In the genomic region with DNA sequence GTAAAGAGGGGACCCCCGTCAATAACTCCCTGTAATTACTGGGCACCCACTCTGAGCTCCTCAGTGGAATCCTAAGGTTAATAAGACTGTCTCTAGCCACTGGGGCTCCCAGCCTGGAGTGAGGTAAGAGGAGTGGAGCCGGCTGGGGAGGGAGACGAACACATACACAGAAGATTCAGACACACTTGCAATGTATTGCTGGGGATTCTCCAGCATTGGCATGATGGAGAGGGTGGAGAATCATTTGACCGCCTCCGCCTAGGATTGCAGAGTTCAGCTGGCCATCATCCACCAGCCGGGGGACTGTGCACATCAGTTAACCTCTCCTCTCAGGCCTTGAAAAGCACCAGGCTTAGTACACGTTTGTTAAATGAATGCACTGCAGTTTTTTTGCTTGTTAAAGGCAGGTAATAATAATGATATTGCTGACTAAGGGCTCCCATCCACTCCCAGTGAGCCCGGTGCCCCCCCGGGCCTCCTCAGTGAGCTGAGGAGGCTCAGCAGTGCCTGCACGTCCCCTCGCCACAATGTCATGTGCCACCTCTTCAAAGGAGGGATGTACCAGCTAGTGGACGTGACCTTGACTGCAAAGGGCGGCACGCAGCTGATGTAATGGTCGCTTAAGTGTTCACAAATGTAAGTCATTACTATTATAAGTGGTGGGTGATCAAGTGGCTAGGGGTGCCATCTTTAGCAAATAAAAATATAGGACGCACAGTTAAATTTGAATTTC, we compare ENCODE assay signal across 18 cellular contexts. TPM values are rescaled to one million over a fixed set of nuclear protein-coding genes. Genes with fewer than 3 reads are reported as not detected.
DNase-seq lines count a peak whose midpoint lies in the region; ATAC-seq, FAIRE-seq and TF ChIP-seq lines count a peak whose summit lies in the region.
"Had no signal": no experiment of that assay in that cellular context is flagged by ENCODE, and none has a peak within 500 bp of the region (broad histone marks: within the 10 kb centered on the region; RNA-seq: fewer than 3 reads in every experiment).

No MANE protein-coding gene starts in this region.

- H3K27me3 ChIP-seq in esophagus squamous epithelium: no peaks in the 10 kb centered on the region
- peaks cover 1 to 6% of the 10 kb centered on the region in 2 experiments; a peak in 1 of 5 replicates for H3K27me3 ChIP-seq in HepG2 (ENCODE audit: control insufficient read depth in 1 of 2, insufficient read depth in 2 of 2, low read length in 2 of 2)
- no peaks in the 10 kb centered on the region for H3K27me3 ChIP-seq in subcutaneous abdominal adipose tissue (ENCODE audit: control insufficient read depth in 5 of 5, insufficient read depth in 4 of 5, low read length in 5 of 5)
- H3K27me3 ChIP-seq: Peyer's patch had no signal

- H3K4me3 Mint-ChIP-seq in activated T-cell treated with anti-CD3 and anti-CD28 coated beads, Interleukin-2, amount 50 U/mL, for 24 hours: no peak overlapping the region
- H3K4me3 Mint-ChIP-seq in activated CD4-positive, alpha-beta T cell treated with anti-CD3 and anti-CD28 coated beads for 36 hours: no peak overlapping the region

- H3K4me3 ChIP-seq in esophagus squamous epithelium (no peak overlapping the region), HepG2 (replicated peaks in 1 of 3; ENCODE audit: insufficient read depth in 1 of 3, low read depth in 2 of 3, low read length in 3 of 3) (no peak overlapping the region), subcutaneous abdominal adipose tissue (ENCODE audit: low read depth in 1 of 5, low read length in 5 of 5) (no peak overlapping the region)
- H3K4me3 ChIP-seq: Peyer's patch had no signal

- no peaks in the 10 kb centered on the region for H4K20me1 ChIP-seq in HepG2 (ENCODE audit: insufficient read depth, low read length)

- H3K4me1 ChIP-seq in esophagus squamous epithelium: peaks cover 6 to 60% (median 8%) of the 10 kb centered on the region in 3 donors
- H3K4me1 ChIP-seq in HepG2 (ENCODE audit: insufficient read depth, low read length): no peaks in the 10 kb centered on the region
- peaks cover 8 to 33% (median 27%) of the 10 kb centered on the region in 5 donors for H3K4me1 ChIP-seq in subcutaneous abdominal adipose tissue (ENCODE audit: control insufficient read depth in 5 of 5, insufficient read depth in 5 of 5, low read length in 5 of 5)
- H3K4me1 ChIP-seq: Peyer's patch had no signal

- H3K9ac ChIP-seq in HepG2 (ENCODE audit: insufficient read depth, low read depth, low read length) (no peak overlapping the region), subcutaneous abdominal adipose tissue (ENCODE audit: low read length in 5 of 5) (no peak overlapping the region)

- H2AFZ ChIP-seq in HepG2 (ENCODE audit: low read length): no peak overlapping the region

- no peak for FAIRE-seq in HepG2 (lab: Jason Lieb, UNC)
- FAIRE-seq: H54 had no signal

- no peak for TF ChIP-seq RAD21 in HepG2 (CRISPR knock-in tag; IDR thresholded peaks at IDR 0.05)

- no peak for ATAC-seq in HepG2
- no peak for ATAC-seq in activated CD4-positive, alpha-beta T cell treated with anti-CD3 and anti-CD28 coated beads for 36 hours

- TF ChIP-seq CTCF in esophagus squamous epithelium (IDR thresholded peaks at IDR 0.05) (no peak), HepG2 (CRISPR knock-in tag; IDR thresholded peaks at IDR 0.05) (no peak)

- H3K4me1 Mint-ChIP-seq in activated T-cell treated with anti-CD3 and anti-CD28 coated beads, Interleukin-2, amount 50 U/mL, for 24 hours (ENCODE audit: low read depth): peaks cover 2% of the 10 kb centered on the region
- H3K4me1 Mint-ChIP-seq in activated CD4-positive, alpha-beta T cell treated with anti-CD3 and anti-CD28 coated beads for 36 hours: no peaks in the 10 kb centered on the region

- H3K36me3 Mint-ChIP-seq in activated T-cell treated with anti-CD3 and anti-CD28 coated beads, Interleukin-2, amount 50 U/mL, for 24 hours (ENCODE audit: low read depth): no peaks in the 10 kb centered on the region
- no peaks in the 10 kb centered on the region for H3K36me3 Mint-ChIP-seq in activated CD4-positive, alpha-beta T cell treated with anti-CD3 and anti-CD28 coated beads for 36 hours (ENCODE audit: low read depth)

- TF ChIP-seq POLR2A in esophagus squamous epithelium (IDR thresholded peaks at IDR 0.05): no peak
- TF ChIP-seq POLR2A in HepG2 (IDR thresholded peaks at IDR 0.05; ENCODE audit: insufficient read depth in 1 of 2, low read depth in 2 of 2, low read length in 2 of 2): no peak

- H3K27ac Mint-ChIP-seq in activated T-cell treated with anti-CD3 and anti-CD28 coated beads, Interleukin-2, amount 50 U/mL, for 24 hours: no peak overlapping the region
- H3K27ac Mint-ChIP-seq in activated CD4-positive, alpha-beta T cell treated with anti-CD3 and anti-CD28 coated beads for 36 hours: no peak overlapping the region

- TF ChIP-seq EP300 in HepG2 (IDR thresholded peaks at IDR 0.05; ENCODE audit: low read depth in 2 of 2, low read length in 2 of 2): no peak
- no peak for TF ChIP-seq EP300 in HepG2 (CRISPR knock-in tag; IDR thresholded peaks at IDR 0.05; ENCODE audit: borderline replicate concordance)

- no peaks in the 10 kb centered on the region for H3K27me3 Mint-ChIP-seq in activated T-cell treated with anti-CD3 and anti-CD28 coated beads, Interleukin-2, amount 50 U/mL, for 24 hours
- no peaks in the 10 kb centered on the region for H3K27me3 Mint-ChIP-seq in activated CD4-positive, alpha-beta T cell treated with anti-CD3 and anti-CD28 coated beads for 36 hours

- no peaks in the 10 kb centered on the region for H3K79me2 ChIP-seq in HepG2 (ENCODE audit: insufficient read depth, low read length)

- POLR2A ChIA-PET in HepG2 (lab: Yijun Ruan, JAX): no interaction called here
- POLR2A ChIA-PET in activated CD4-positive, alpha-beta T cell treated with anti-CD3 and anti-CD28 coated beads for 36 hours (lab: Charles Lee): interaction anchor here (0.6 kb wide), 1 partner anchor 125 kb away, joined by 6 read pairs; no protein-coding TSS in a partner anchor

- DNase-seq in activated T-cell treated with anti-CD3 and anti-CD28 coated beads, Interleukin-2, amount 50 U/mL, for 24 hours: peak; percentile 5
- DNase-seq in activated T-cell treated with anti-CD3 and anti-CD28 coated beads, Interleukin-2, amount 50 U/mL, for 48 hours: no peak
- DNase-seq in esophagus squamous epithelium (lab: John Stamatoyannopoulos, UW) (no peak), HepG2 (ENCODE audit: low spot score) (no peak), hippocampal formation (lab: John Stamatoyannopoulos, UW) (no peak), globus pallidus (ENCODE audit: low spot score) (no peak)
- DNase-seq in activated CD4-positive, alpha-beta T cell treated with anti-CD3 and anti-CD28 coated beads for 36 hours: no peak
- DNase-seq: C1 segment of cervical spinal cord, DMS 273 treated with DMSO at 0.1 percent for 48 hours, Kasumi-1, NCI-H1105 treated with DMSO at 0.1 percent for 48 hours, NCI-H187, NCI-H510A had no signal

- WGBS in esophagus squamous epithelium, 2 donors: 86 to 90% methylated on average over 10 to 16 of the region's 16 CpGs
- 43% methylated on average over 13 of the region's 16 CpGs for WGBS in HepG2 (ENCODE audit: low lambda C conversion rate)

- peak overlapping the region in 3 of 4 donors; percentile 26 to 60 (median 45) for H3K27ac ChIP-seq in esophagus squamous epithelium
- H3K27ac ChIP-seq in HepG2 (ENCODE audit: extremely low read length, insufficient read depth, low read length): no peak overlapping the region
- H3K27ac ChIP-seq in subcutaneous abdominal adipose tissue (ENCODE audit: low read depth, low read length): peak overlapping the region; percentile 54

- intact Hi-C loops in esophagus squamous epithelium (cut with DNase I) (no loop called here), HepG2 (cut with micrococcal nuclease; ENCODE audit: unreplicated experiment) (no loop called here)
- intact Hi-C loops in activated CD4-positive, alpha-beta T cell treated with anti-CD3 and anti-CD28 coated beads for 36 hours (cut with DNase I, micrococcal nuclease): no loop called here

- no peaks in the 10 kb centered on the region for H3K9me3 Mint-ChIP-seq in activated T-cell treated with anti-CD3 and anti-CD28 coated beads, Interleukin-2, amount 50 U/mL, for 24 hours
- no peaks in the 10 kb centered on the region for H3K9me3 Mint-ChIP-seq in activated CD4-positive, alpha-beta T cell treated with anti-CD3 and anti-CD28 coated beads for 36 hours (ENCODE audit: low read depth)

- CTCF ChIA-PET in HepG2 (lab: Yijun Ruan, JAX; ENCODE audit: low intra/inter-chr PET ratio, low total read pairs): no interaction called here
- CTCF ChIA-PET in activated CD4-positive, alpha-beta T cell treated with anti-CD3 and anti-CD28 coated beads for 36 hours (lab: Charles Lee): interaction anchor here (0.8 kb wide), 1 partner anchor 146 kb away, joined by 3 read pairs; no protein-coding TSS in a partner anchor

- H3K9me3 ChIP-seq in esophagus squamous epithelium (no peaks in the 10 kb centered on the region), HepG2 (ENCODE audit: low read length) (no peaks in the 10 kb centered on the region), subcutaneous abdominal adipose tissue (ENCODE audit: control insufficient read depth in 5 of 5, low read length in 5 of 5) (no peaks in the 10 kb centered on the region)
- H3K9me3 ChIP-seq: Peyer's patch had no signal

- BruUV-seq in HepG2 (replicated peaks; lab: Mats Ljungman, UMichigan): no TSS peak

- H3K36me3 ChIP-seq in esophagus squamous epithelium: no peaks in the 10 kb centered on the region
- H3K36me3 ChIP-seq in HepG2 (replicated peaks in 1 of 2; ENCODE audit: control insufficient read depth in 1 of 2, insufficient read depth in 2 of 2, low read length in 2 of 2): no peaks in the 10 kb centered on the region
- no peaks in the 10 kb centered on the region for H3K36me3 ChIP-seq in subcutaneous abdominal adipose tissue (ENCODE audit: control insufficient read depth in 5 of 5, insufficient read depth in 5 of 5, low read length in 5 of 5)
- H3K36me3 ChIP-seq: Peyer's patch had no signal

- H3K4me2 ChIP-seq in HepG2 (ENCODE audit: low read depth, low read length): no peak overlapping the region

- in situ Hi-C loops in HepG2 (cut with HindIII; ENCODE audit: extremely low pct_ligation_motif_present, low pct_unique_long_range_greater_than_20kb): no loop called here

RNA-seq across cellular contexts. Expression of a gene that starts 20.3 kb away (rescaled TPM):
- total RNA-seq in esophagus squamous epithelium (1 to 10 TPM in 1 of 4 donors, under 1 TPM in 3; 0.13 to 2.9 (median 0.23) TPM), HepG2 (2016; rRNA removed; fragmentation: Illumina TruSeq; extraction: Trizol) (not detected in 2 replicates)
- not detected in 2 replicates for total RNA-seq in HepG2 (2016; cell fraction: cytosol; rRNA removed; fragmentation: Illumina TruSeq; extraction: Trizol; ENCODE audit: low read depth)
- not detected in 2 replicates for total RNA-seq in HepG2 (2016; cell fraction: insoluble cytoplasmic fraction; rRNA removed; fragmentation: Illumina TruSeq; extraction: Trizol)
- total RNA-seq in HepG2 (2016; cell fraction: membrane; rRNA removed; fragmentation: Illumina TruSeq; extraction: Trizol): not detected in 2 replicates
- total RNA-seq in HepG2 (2016; cell fraction: nucleus; rRNA removed; fragmentation: Illumina TruSeq; extraction: Trizol): not detected in 2 replicates
- polyA plus RNA-seq in HepG2 (2011; rRNA removed): not detected in 2 replicates
- polyA plus RNA-seq in HepG2 (2011; cell fraction: cytosol; rRNA removed): 0.01 and 0.03 TPM in 2 replicates
- 0.21 TPM in 1 of 2 replicates, not detected in the other for polyA plus RNA-seq in HepG2 (2011; cell fraction: nucleus; rRNA removed)
- not detected in 2 replicates for polyA plus RNA-seq in HepG2 (2012)
- not detected in 2 replicates for polyA plus RNA-seq in HepG2 (2016; cell fraction: cytosol; fragmentation: Illumina TruSeq; extraction: Trizol; ENCODE audit: low read depth)
- polyA plus RNA-seq in HepG2 (2016; cell fraction: insoluble cytoplasmic fraction; fragmentation: Illumina TruSeq; extraction: Trizol; ENCODE audit: low read depth): not detected in 2 replicates
- polyA plus RNA-seq in HepG2 (2016; cell fraction: membrane; fragmentation: Illumina TruSeq; extraction: Trizol; ENCODE audit: low read depth): not detected in 2 replicates
- not detected in 2 replicates for polyA plus RNA-seq in HepG2 (2016; cell fraction: nucleus; fragmentation: Illumina TruSeq; extraction: Trizol; ENCODE audit: insufficient read depth, low read depth)
- 0.65 TPM in 1 of 2 replicates, not detected in the other for polyA minus RNA-seq in HepG2 (2011; rRNA and poly(A)+ RNA removed; ENCODE audit: low replicate concordance)
- polyA minus RNA-seq in HepG2 (2011; cell fraction: cytosol; rRNA and poly(A)+ RNA removed): not detected in 2 replicates
- not detected in 2 replicates for polyA minus RNA-seq in HepG2 (2011; cell fraction: nucleus; rRNA and poly(A)+ RNA removed)
- total RNA-seq in activated CD4-positive, alpha-beta T cell treated with anti-CD3 and anti-CD28 coated beads for 36 hours: under 1 TPM; 0.53 to 0.91 TPM
- total RNA-seq: A172 had no signal

RNA-seq across cellular contexts. Expression of a gene that starts 26.5 kb away (rescaled TPM):
- total RNA-seq in esophagus squamous epithelium (not detected), HepG2 (2016; rRNA removed; fragmentation: Illumina TruSeq; extraction: Trizol) (not detected in 2 replicates)
- not detected in 2 replicates for total RNA-seq in HepG2 (2016; cell fraction: cytosol; rRNA removed; fragmentation: Illumina TruSeq; extraction: Trizol; ENCODE audit: low read depth)
- not detected in 2 replicates for total RNA-seq in HepG2 (2016; cell fraction: insoluble cytoplasmic fraction; rRNA removed; fragmentation: Illumina TruSeq; extraction: Trizol)
- total RNA-seq in HepG2 (2016; cell fraction: membrane; rRNA removed; fragmentation: Illumina TruSeq; extraction: Trizol): not detected in 2 replicates
- not detected in 2 replicates for total RNA-seq in HepG2 (2016; cell fraction: nucleus; rRNA removed; fragmentation: Illumina TruSeq; extraction: Trizol)
- not detected in 2 replicates for polyA plus RNA-seq in HepG2 (2011; rRNA removed)
- polyA plus RNA-seq in HepG2 (2011; cell fraction: cytosol; rRNA removed): not detected in 2 replicates
- not detected in 2 replicates for polyA plus RNA-seq in HepG2 (2011; cell fraction: nucleus; rRNA removed)
- not detected in 2 replicates for polyA plus RNA-seq in HepG2 (2012)
- polyA plus RNA-seq in HepG2 (2016; cell fraction: cytosol; fragmentation: Illumina TruSeq; extraction: Trizol; ENCODE audit: low read depth): not detected in 2 replicates
- not detected in 2 replicates for polyA plus RNA-seq in HepG2 (2016; cell fraction: insoluble cytoplasmic fraction; fragmentation: Illumina TruSeq; extraction: Trizol; ENCODE audit: low read depth)
- polyA plus RNA-seq in HepG2 (2016; cell fraction: membrane; fragmentation: Illumina TruSeq; extraction: Trizol; ENCODE audit: low read depth): not detected in 2 replicates
- not detected in 2 replicates for polyA plus RNA-seq in HepG2 (2016; cell fraction: nucleus; fragmentation: Illumina TruSeq; extraction: Trizol; ENCODE audit: insufficient read depth, low read depth)
- polyA minus RNA-seq in HepG2 (2011; rRNA and poly(A)+ RNA removed; ENCODE audit: low replicate concordance): not detected in 2 replicates
- polyA minus RNA-seq in HepG2 (2011; cell fraction: cytosol; rRNA and poly(A)+ RNA removed): not detected in 2 replicates
- not detected in 2 replicates for polyA minus RNA-seq in HepG2 (2011; cell fraction: nucleus; rRNA and poly(A)+ RNA removed)
- not detected for total RNA-seq in activated CD4-positive, alpha-beta T cell treated with anti-CD3 and anti-CD28 coated beads for 36 hours
- total RNA-seq: A172, Daoy, Peyer's patch had no signal

RNA-seq across cellular contexts. Expression of a gene that starts 37.6 kb away (rescaled TPM):
- total RNA-seq in esophagus squamous epithelium (10 to 100 TPM in 3 of 4 donors, 1 to 10 TPM in 1; 4.7 to 42.2 (median 18.6) TPM), HepG2 (2016; rRNA removed; fragmentation: Illumina TruSeq; extraction: Trizol) (not detected in 2 replicates)
- not detected in 2 replicates for total RNA-seq in HepG2 (2016; cell fraction: cytosol; rRNA removed; fragmentation: Illumina TruSeq; extraction: Trizol; ENCODE audit: low read depth)
- total RNA-seq in HepG2 (2016; cell fraction: insoluble cytoplasmic fraction; rRNA removed; fragmentation: Illumina TruSeq; extraction: Trizol): not detected in 2 replicates
- total RNA-seq in HepG2 (2016; cell fraction: membrane; rRNA removed; fragmentation: Illumina TruSeq; extraction: Trizol): not detected in 2 replicates
- total RNA-seq in HepG2 (2016; cell fraction: nucleus; rRNA removed; fragmentation: Illumina TruSeq; extraction: Trizol): not detected in 2 replicates
- not detected in 2 replicates for polyA plus RNA-seq in HepG2 (2011; rRNA removed)
- polyA plus RNA-seq in HepG2 (2011; cell fraction: cytosol; rRNA removed): not detected in 2 replicates
- polyA plus RNA-seq in HepG2 (2011; cell fraction: nucleus; rRNA removed): not detected in 2 replicates
- not detected in 2 replicates for polyA plus RNA-seq in HepG2 (2012)
- not detected in 2 replicates for polyA plus RNA-seq in HepG2 (2016; cell fraction: cytosol; fragmentation: Illumina TruSeq; extraction: Trizol; ENCODE audit: low read depth)
- polyA plus RNA-seq in HepG2 (2016; cell fraction: insoluble cytoplasmic fraction; fragmentation: Illumina TruSeq; extraction: Trizol; ENCODE audit: low read depth): not detected in 2 replicates
- not detected in 2 replicates for polyA plus RNA-seq in HepG2 (2016; cell fraction: membrane; fragmentation: Illumina TruSeq; extraction: Trizol; ENCODE audit: low read depth)
- polyA plus RNA-seq in HepG2 (2016; cell fraction: nucleus; fragmentation: Illumina TruSeq; extraction: Trizol; ENCODE audit: insufficient read depth, low read depth): not detected in 2 replicates
- polyA minus RNA-seq in HepG2 (2011; rRNA and poly(A)+ RNA removed; ENCODE audit: low replicate concordance): 0.82 TPM in 1 of 2 replicates, not detected in the other
- not detected in 2 replicates for polyA minus RNA-seq in HepG2 (2011; cell fraction: cytosol; rRNA and poly(A)+ RNA removed)
- not detected in 2 replicates for polyA minus RNA-seq in HepG2 (2011; cell fraction: nucleus; rRNA and poly(A)+ RNA removed)
- not detected for total RNA-seq in activated CD4-positive, alpha-beta T cell treated with anti-CD3 and anti-CD28 coated beads for 36 hours
- total RNA-seq: Daoy, Peyer's patch had no signal

RNA-seq across cellular contexts. Expression of a gene that starts 48.7 kb away (rescaled TPM):
- total RNA-seq in esophagus squamous epithelium (not detected), HepG2 (2016; rRNA removed; fragmentation: Illumina TruSeq; extraction: Trizol) (0.51 and 1.3 TPM in 2 replicates)
- total RNA-seq in HepG2 (2016; cell fraction: cytosol; rRNA removed; fragmentation: Illumina TruSeq; extraction: Trizol; ENCODE audit: low read depth): 0.20 and 0.35 TPM in 2 replicates
- total RNA-seq in HepG2 (2016; cell fraction: insoluble cytoplasmic fraction; rRNA removed; fragmentation: Illumina TruSeq; extraction: Trizol): 0.54 and 1.1 TPM in 2 replicates
- total RNA-seq in HepG2 (2016; cell fraction: membrane; rRNA removed; fragmentation: Illumina TruSeq; extraction: Trizol): 0.55 and 0.59 TPM in 2 replicates
- total RNA-seq in HepG2 (2016; cell fraction: nucleus; rRNA removed; fragmentation: Illumina TruSeq; extraction: Trizol): 0.47 and 0.87 TPM in 2 replicates
- polyA plus RNA-seq in HepG2 (2011; rRNA removed): 0.32 and 0.38 TPM in 2 replicates
- polyA plus RNA-seq in HepG2 (2011; cell fraction: cytosol; rRNA removed): 0.21 and 0.23 TPM in 2 replicates
- 0.64 and 0.79 TPM in 2 replicates for polyA plus RNA-seq in HepG2 (2011; cell fraction: nucleus; rRNA removed)
- 0.43 and 0.78 TPM in 2 replicates for polyA plus RNA-seq in HepG2 (2012)
- polyA plus RNA-seq in HepG2 (2016; cell fraction: cytosol; fragmentation: Illumina TruSeq; extraction: Trizol; ENCODE audit: low read depth): 0.23 and 0.31 TPM in 2 replicates
- polyA plus RNA-seq in HepG2 (2016; cell fraction: insoluble cytoplasmic fraction; fragmentation: Illumina TruSeq; extraction: Trizol; ENCODE audit: low read depth): 0.48 and 0.69 TPM in 2 replicates
- 0.23 and 0.48 TPM in 2 replicates for polyA plus RNA-seq in HepG2 (2016; cell fraction: membrane; fragmentation: Illumina TruSeq; extraction: Trizol; ENCODE audit: low read depth)
- polyA plus RNA-seq in HepG2 (2016; cell fraction: nucleus; fragmentation: Illumina TruSeq; extraction: Trizol; ENCODE audit: insufficient read depth, low read depth): 1.6 and 2.3 TPM in 2 replicates
- polyA minus RNA-seq in HepG2 (2011; rRNA and poly(A)+ RNA removed; ENCODE audit: low replicate concordance): 0.16 and 0.48 TPM in 2 replicates
- not detected in 2 replicates for polyA minus RNA-seq in HepG2 (2011; cell fraction: cytosol; rRNA and poly(A)+ RNA removed)
- polyA minus RNA-seq in HepG2 (2011; cell fraction: nucleus; rRNA and poly(A)+ RNA removed): 0.25 TPM in 1 of 2 replicates, not detected in the other
- total RNA-seq in activated CD4-positive, alpha-beta T cell treated with anti-CD3 and anti-CD28 coated beads for 36 hours: not detected
- total RNA-seq: A172, Peyer's patch had no signal

Comparison
In these comparisons a context has a peak if more than half of its experiments do, and no peak if none do; other contexts are left out.
1. RNA of a gene that starts 37.6 kb away (total RNA-seq): 4.7 to 42.2 TPM in esophagus squamous epithelium; not detected in HepG2 and not detected in activated CD4-positive, alpha-beta T cell treated with anti-CD3 and anti-CD28 coated beads for 36 hours; every median in the first group is over 4 times any median in the second.